ENCODE assay signal across 1 cellular context in genomic region chr5:20470997-20471396, GRCh38.
TF ChIP-seq lines count a peak whose summit lies in the region.

No MANE protein-coding gene starts in this region.

TF ChIP-seq in GM12878, 131 proteins besides CTCF, POLR2A, EP300 and RAD21 (continued from another document):
- TF ChIP-seq REST (IDR thresholded peaks at IDR 0.05; ENCODE audit: low read depth, low read length): no peak
- TF ChIP-seq CHD4 (IDR thresholded peaks at IDR 0.05): no peak
- no peak for TF ChIP-seq KLF5 (IDR thresholded peaks at IDR 0.05; ENCODE audit: partially characterized antibody)
- no peak for TF ChIP-seq TARDBP (IDR thresholded peaks at IDR 0.05; ENCODE audit: borderline replicate concordance)
- TF ChIP-seq BCLAF1 (IDR thresholded peaks at IDR 0.05): no peak
- TF ChIP-seq USF1 (IDR thresholded peaks at IDR 0.05; ENCODE audit: borderline replicate concordance, extremely low read length, insufficient read depth, low read depth, low read length): no peak
- no peak for TF ChIP-seq ZNF592 (IDR thresholded peaks at IDR 0.05)
- no peak for TF ChIP-seq HDGF (IDR thresholded peaks at IDR 0.05)
- no peak for TF ChIP-seq ASH2L (IDR thresholded peaks at IDR 0.05; ENCODE audit: borderline replicate concordance, low read depth)
- no peak for TF ChIP-seq ZZZ3 (IDR thresholded peaks at IDR 0.05; ENCODE audit: control insufficient read depth, insufficient read length, low read depth)
TF ChIP-seq in GM12878: peak in this region for 0.
